ENCODE assay signal across 1 cellular context in genomic region chr9:125143377-125144090, GRCh38.
TF ChIP-seq lines count a peak whose summit lies in the region.

Gene SCAI, minus strand, starts transcription at chr9:125143528. Its CDS starts 91 bp downstream, at chr9:125143437.

TF ChIP-seq in K562, 482 proteins besides CTCF, POLR2A, EP300 and RAD21 (continued from another document and continues in another):
- TF ChIP-seq CBX5 (IDR thresholded peaks at IDR 0.05; ENCODE audit: borderline replicate concordance, low read depth) = no peak
- peak; percentile 92 for TF ChIP-seq CTBP1 (IDR thresholded peaks at IDR 0.05; ENCODE audit: borderline replicate concordance)
- TF ChIP-seq RNF219 (CRISPR knock-in tag; IDR thresholded peaks at IDR 0.05) = no peak
- TF ChIP-seq KAT8 (IDR thresholded peaks at IDR 0.05; ENCODE audit: low read depth) = no peak
- peak; percentile 55 for TF ChIP-seq ZFX (CRISPR knock-in tag; IDR thresholded peaks at IDR 0.05)
- no peak for TF ChIP-seq ZNF76 (CRISPR knock-in tag; IDR thresholded peaks at IDR 0.05; ENCODE audit: borderline replicate concordance)
- TF ChIP-seq RCOR1 (IDR thresholded peaks at IDR 0.05; ENCODE audit: borderline replicate concordance in 1 of 2, low read depth in 2 of 2, low read length in 2 of 2) = peak in 1 of 2 experiments; percentile 39; a peak in 1 of 4 replicates
- TF ChIP-seq POLR2H (tag; IDR thresholded peaks at IDR 0.05; ENCODE audit: low read depth) = no peak
- peak; percentile 52 for TF ChIP-seq SOX6 (IDR thresholded peaks at IDR 0.05)
- no peak for TF ChIP-seq ZFP91 (CRISPR knock-in tag; IDR thresholded peaks at IDR 0.05)
- TF ChIP-seq TCF3 (CRISPR knock-in tag; IDR thresholded peaks at IDR 0.05) = peak; percentile 25; the same call in 1 of the 2 replicates
- TF ChIP-seq LCOR (CRISPR knock-in tag; IDR thresholded peaks at IDR 0.05) = no peak
- no peak for TF ChIP-seq TAL1 (IDR thresholded peaks at IDR 0.05)
- no peak for TF ChIP-seq RFX1 (IDR thresholded peaks at IDR 0.05)
- no peak for TF ChIP-seq TCFL5 (CRISPR knock-in tag; conservative IDR thresholded peaks at IDR 0.05)
- no peak for TF ChIP-seq KHSRP (IDR thresholded peaks at IDR 0.05)
- TF ChIP-seq MED1 (CRISPR knock-in tag; IDR thresholded peaks at IDR 0.05; ENCODE audit: borderline replicate concordance) = no peak
- no peak for TF ChIP-seq COPS2 (conservative IDR thresholded peaks at IDR 0.05)
- no peak for TF ChIP-seq BACH1 (tag; IDR thresholded peaks at IDR 0.05)
- TF ChIP-seq E2F1 (CRISPR knock-in tag; IDR thresholded peaks at IDR 0.05) = no peak
- TF ChIP-seq E2F5 (CRISPR knock-in tag; IDR thresholded peaks at IDR 0.05) = no peak
- TF ChIP-seq THAP7 (CRISPR knock-in tag; IDR thresholded peaks at IDR 0.05) = no peak
- no peak for TF ChIP-seq BRF2 (IDR thresholded peaks at IDR 0.05; ENCODE audit: borderline replicate concordance, insufficient read depth, insufficient read length)
- no peak for TF ChIP-seq ZKSCAN3 (CRISPR knock-in tag; IDR thresholded peaks at IDR 0.05)
- TF ChIP-seq MEIS2 (IDR thresholded peaks at IDR 0.05; ENCODE audit: partially characterized antibody) = peak; percentile 34
- no peak for TF ChIP-seq CREB3L1 (IDR thresholded peaks at IDR 0.05; ENCODE audit: borderline replicate concordance, low read depth)
- TF ChIP-seq CREM (IDR thresholded peaks at IDR 0.05; ENCODE audit: low read depth) = peak; percentile 81
- no peak for TF ChIP-seq RAD51 (IDR thresholded peaks at IDR 0.05; ENCODE audit: borderline replicate concordance, low read depth)
- TF ChIP-seq SIN3A (IDR thresholded peaks at IDR 0.05; ENCODE audit: borderline replicate concordance in 2 of 2, control insufficient read depth in 1 of 2, low read depth in 2 of 2, low read length in 2 of 2) = peak in 1 of 2 experiments; percentile 58; a peak in 1 of 4 replicates
- no peak for TF ChIP-seq MEF2A (IDR thresholded peaks at IDR 0.05; ENCODE audit: control insufficient read depth, low read depth, low read length)
- peak; percentile 92; the same call in 1 of the 2 replicates for TF ChIP-seq MTA3 (IDR thresholded peaks at IDR 0.05; ENCODE audit: borderline replicate concordance)
- TF ChIP-seq HMG20B (CRISPR knock-in tag; IDR thresholded peaks at IDR 0.05) = no peak
- no peak for TF ChIP-seq SIRT6 (IDR thresholded peaks at IDR 0.05; ENCODE audit: low read depth, low read length)
- no peak for TF ChIP-seq DIDO1 (tag; IDR thresholded peaks at IDR 0.05; ENCODE audit: low read depth)
- TF ChIP-seq SMARCB1 (IDR thresholded peaks at IDR 0.05; ENCODE audit: insufficient read length, low read depth) = no peak
- no peak for TF ChIP-seq HEY1 (CRISPR knock-in tag; IDR thresholded peaks at IDR 0.05; ENCODE audit: borderline replicate concordance)
- TF ChIP-seq ZNF766 (CRISPR knock-in tag; conservative IDR thresholded peaks at IDR 0.05) = no peak
- peak; percentile 84 for TF ChIP-seq CHD2 (IDR thresholded peaks at IDR 0.05; ENCODE audit: low read depth, low read length)
- no peak for TF ChIP-seq NFATC3 (IDR thresholded peaks at IDR 0.05)
- peak; percentile 33; the same call in 1 of the 2 replicates for TF ChIP-seq PML (IDR thresholded peaks at IDR 0.05; ENCODE audit: low read length)
- no peak for TF ChIP-seq RBM17 (IDR thresholded peaks at IDR 0.05; ENCODE audit: borderline replicate concordance, low read depth, low read length)
- 0 out of 2 replicates have a peak, but pooled peaks have one; percentile 30 for TF ChIP-seq USF1 (CRISPR knock-in tag; IDR thresholded peaks at IDR 0.05)
- TF ChIP-seq GATAD2B (IDR thresholded peaks at IDR 0.05; ENCODE audit: borderline replicate concordance) = no peak
- TF ChIP-seq ZC3H4 (CRISPR knock-in tag; IDR thresholded peaks at IDR 0.05; ENCODE audit: borderline replicate concordance) = no peak
- TF ChIP-seq ZNF764 (CRISPR knock-in tag; IDR thresholded peaks at IDR 0.05; ENCODE audit: low read depth) = no peak
- TF ChIP-seq PTTG1 (tag; IDR thresholded peaks at IDR 0.05; ENCODE audit: low read depth) = no peak
- no peak for TF ChIP-seq XRCC4 (IDR thresholded peaks at IDR 0.05; ENCODE audit: extremely low read depth, insufficient read depth, insufficient read length)
- TF ChIP-seq CUX1 (CRISPR knock-in tag; IDR thresholded peaks at IDR 0.05) = no peak
- no peak; the same call in 1 of the 2 replicates for TF ChIP-seq BCOR (IDR thresholded peaks at IDR 0.05)
- no peak for TF ChIP-seq IRF2 (CRISPR knock-in tag; IDR thresholded peaks at IDR 0.05)
- peak; percentile 86 for TF ChIP-seq PBX2 (CRISPR knock-in tag; IDR thresholded peaks at IDR 0.05; ENCODE audit: low read depth)
- peak; percentile 99 for TF ChIP-seq PBX2 (tag; conservative IDR thresholded peaks at IDR 0.05; ENCODE audit: low read depth)
- TF ChIP-seq MAZ (CRISPR knock-in tag; conservative IDR thresholded peaks at IDR 0.05 in 1 of 2, IDR thresholded peaks at IDR 0.05 in 1 of 2) = peak; percentile 68 to 71
